10 cellular contexts compared by ENCODE assay signal in the genomic region with DNA sequence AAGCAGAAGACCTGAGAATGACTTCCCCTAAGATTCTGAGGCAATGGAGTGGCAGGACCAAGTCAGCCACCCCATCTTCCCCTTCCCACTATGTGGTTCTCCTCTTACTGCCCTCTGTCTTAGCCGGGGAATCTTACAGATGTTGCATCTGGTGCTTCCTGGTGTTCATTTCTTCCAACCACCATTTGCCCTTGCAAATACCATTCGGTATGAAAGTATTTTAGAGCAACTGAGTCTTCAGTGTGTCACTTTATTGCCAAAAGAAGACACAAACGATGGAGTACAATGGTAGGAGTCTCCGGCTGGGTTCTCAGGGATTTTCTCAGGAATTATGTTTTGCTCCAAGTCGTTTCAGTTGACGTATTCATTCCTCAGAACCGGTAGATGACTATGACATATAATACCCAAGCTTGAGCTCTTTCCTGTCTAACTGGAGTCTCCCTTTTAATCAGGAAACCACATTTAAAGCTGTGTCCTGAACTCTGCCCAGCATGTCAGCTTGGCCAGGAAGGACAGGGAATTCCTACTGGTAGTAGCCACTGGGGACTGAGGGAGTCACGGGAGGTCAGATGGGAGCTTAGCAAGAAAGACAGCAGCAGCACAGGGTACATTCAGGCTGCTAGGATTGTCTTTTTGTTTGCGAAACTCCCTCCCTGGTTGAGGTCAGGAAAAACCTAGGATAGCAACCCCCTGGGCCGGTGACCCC.
DNase-seq lines count a peak whose midpoint lies in the region; ATAC-seq and TF ChIP-seq lines count a peak whose summit lies in the region.
"Had no signal": no experiment of that assay in that cellular context is flagged by ENCODE, and none has a peak within 500 bp of the region (broad histone marks: within the 10 kb centered on the region; RNA-seq: fewer than 3 reads in every experiment).

No MANE protein-coding gene starts in this region.

- TF ChIP-seq CTCF in AG10803 (conservative IDR thresholded peaks at IDR 0.05; ENCODE audit: low read length), result peak; percentile 18
- no peak for TF ChIP-seq CTCF in neural crest cell (conservative IDR thresholded peaks at IDR 0.05)

- peaks cover 3% of the 10 kb centered on the region for H3K9me3 Mint-ChIP-seq in neural crest cell

- DNase-seq in AG10803 (ENCODE audit: low read depth) (peak; percentile 81), SJSA1 (ENCODE audit: low read depth in 1 of 2, low spot score in 2 of 2) (peak; percentile 68 to 71), fibroblast of peridontal ligament (ENCODE audit: extremely low read depth) (peak; percentile 84), neural crest cell (ENCODE audit: low read depth, low spot score) (no peak), NCI-H524 (lab: John Stamatoyannopoulos, UW) (no peak), NCI-H1417 (lab: John Stamatoyannopoulos, UW) (no peak)
- DNase-seq: activated CD4-positive, alpha-beta T cell treated with anti-CD3 and anti-CD28 coated beads, Interleukin-2, amount 50 U/mL, for 1 hour; C1 segment of cervical spinal cord had no signal

- H3K27ac Mint-ChIP-seq in neural crest cell (ENCODE audit: unreplicated experiment), result peak overlapping the region; percentile 54

- H3K9me3 ChIP-seq in SJSA1 (replicated peaks), result no peaks in the 10 kb centered on the region

- no peaks in the 10 kb centered on the region for H3K27me3 ChIP-seq in SJSA1 (replicated peaks)

- no peaks in the 10 kb centered on the region for H3K36me3 Mint-ChIP-seq in neural crest cell (ENCODE audit: low read depth)

- peaks cover 55% of the 10 kb centered on the region for H3K4me1 ChIP-seq in SJSA1 (replicated peaks)

- no peak for ATAC-seq in GM18873 (IDR thresholded peaks at IDR 0.05; ENCODE audit: low FRiP score, unreplicated experiment)
- no peak for ATAC-seq in HG03108 (IDR thresholded peaks at IDR 0.05; ENCODE audit: unreplicated experiment)

- H3K4me3 Mint-ChIP-seq in neural crest cell, result no peak overlapping the region

- H3K4me3 ChIP-seq in AG10803 (ENCODE audit: low read length), result no peak overlapping the region
- no peak overlapping the region; the same call in 1 of the 2 replicates for H3K4me3 ChIP-seq in SJSA1

- H3K36me3 ChIP-seq in SJSA1, result 0 out of 2 replicates have a peak, but pooled peaks cover 6% of the 10 kb centered on the region

- peak overlapping the region; percentile 99 for H3K27ac ChIP-seq in SJSA1

- no peaks in the 10 kb centered on the region for H3K27me3 Mint-ChIP-seq in neural crest cell (ENCODE audit: low read depth)

- H3K4me1 Mint-ChIP-seq in neural crest cell, result peaks cover 39% of the 10 kb centered on the region

Comparison
In these comparisons a context has a peak if more than half of its experiments do, and no peak if none do; other contexts are left out.
1. DNase-seq: peak in AG10803 (single experiment), SJSA1 (2 of 2) and fibroblast of peridontal ligament (single experiment); none in neural crest cell (single experiment), NCI-H524 (0 of 2) and NCI-H1417 (0 of 3).